17 cellular contexts compared by ENCODE assay signal in the genomic region with DNA sequence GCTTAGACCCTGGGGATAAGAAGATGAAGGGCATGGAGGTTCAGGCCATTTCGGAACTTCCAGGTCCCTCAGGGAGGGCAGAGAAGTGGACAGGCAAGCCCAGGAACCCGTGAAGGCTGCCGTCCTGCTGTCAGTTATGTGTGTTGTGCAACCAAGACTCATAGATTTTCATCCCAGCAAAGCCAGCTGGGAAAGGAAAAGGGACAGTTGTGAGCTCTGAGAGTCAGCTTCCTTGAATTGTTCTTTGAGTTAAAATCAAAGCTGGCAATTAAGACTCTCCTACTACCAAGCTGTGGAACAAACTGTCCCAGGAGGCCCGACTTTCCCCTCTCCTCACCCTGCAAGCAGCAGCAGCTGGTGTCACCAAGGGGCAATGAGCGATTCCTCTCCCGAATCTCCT. TPM values are rescaled to one million over a fixed set of nuclear protein-coding genes. Genes with fewer than 3 reads are reported as not detected.
"Had no signal": no experiment of that assay in that cellular context is flagged by ENCODE, and none has a peak within 500 bp of the region (broad histone marks: within the 10 kb centered on the region; RNA-seq: fewer than 3 reads in every experiment).

No MANE protein-coding gene starts in this region.

- H3K4me3 ChIP-seq: coronary artery, ovary, spleen, transverse colon had no signal

- H3K27me3 ChIP-seq: ovary, transverse colon had no signal

- H3K9me3 ChIP-seq: ovary, spleen, transverse colon had no signal

- ATAC-seq: stimulated activated naive B cell treated with anti-CD40 and anti-IgM and Interleukin-4, amounts not matched to agents 10 μg/mL and 1 μg/mL and 100 μg/mL, for 72 hours; T-helper 17 cell had no signal

- H3K4me1 ChIP-seq: transverse colon had no signal

- H3K36me3 ChIP-seq: ovary, spleen, transverse colon had no signal

- H3K27ac ChIP-seq: coronary artery, ovary, transverse colon had no signal

- DNase-seq: activated B cell treated with CpG ODN at 0.5 μM for 24 hours; activated CD4-positive, alpha-beta T cell treated with anti-CD3 and anti-CD28 coated beads, Interleukin-2, amount 10 ng/mL, durations not matched to agents 24 days and 14 days; activated effector memory CD4-positive, alpha-beta T cell treated with Interleukin-2 at 50 U/mL for 16 hours; activated T-cell treated with anti-CD3 and anti-CD28 coated beads for 4 hours; central memory CD4-positive, alpha-beta T cell; effector CD8-positive, alpha-beta T cell; immature natural killer cell; ovary; spleen; stimulated activated CD4-positive, alpha-beta T cell treated with anti-CD3 and anti-CD28 coated beads, Interleukin-1b, Interleukin-23, amount 100 ng/mL, for 48 hours; stimulated activated naive B cell treated with anti-CD40 and anti-IgM and Interleukin-4, amounts not matched to agents 10 μg/mL and 1 μg/mL and 100 μg/mL, for 72 hours; T-helper 17 cell; transverse colon had no signal

RNA-seq across cellular contexts. Expression of a gene that starts 46.4 kb away (rescaled TPM):
- total RNA-seq: activated B cell treated with CpG ODN at 0.5 μM for 24 hours; activated CD4-positive, alpha-beta T cell treated with anti-CD3 and anti-CD28 coated beads, Interleukin-2, amount 10 ng/mL, durations not matched to agents 24 days and 14 days; activated CD8-positive, alpha-beta memory T cell treated with anti-CD3 and anti-CD28 coated beads for 36 hours; epithelial cell of proximal tubule; ovary; spleen; T-helper 17 cell had no signal
- polyA plus RNA-seq: immature natural killer cell, neural cell, ovary, spleen had no signal
